Comparison of ENCODE assay signal across 26 cellular contexts in genomic region chr11:71914617-71915189, GRCh38. TPM values are rescaled to one million over a fixed set of nuclear protein-coding genes. Genes with fewer than 3 reads are reported as not detected.
"Had no signal": no experiment of that assay in that cellular context is flagged by ENCODE, and none has a peak within 500 bp of the region (broad histone marks: within the 10 kb centered on the region; RNA-seq: fewer than 3 reads in every experiment).

No MANE protein-coding gene starts in this region.

- H3K4me1 Mint-ChIP-seq: activated naive CD4-positive, alpha-beta T cell treated with anti-CD3 and anti-CD28 coated beads, Interleukin-2, amount 10 ng/mL, durations not matched to agents 7 days and 5 days; T-cell had no signal

- H3K9me3 ChIP-seq: adrenal gland, breast epithelium, gastrocnemius medialis, spleen, transverse colon, vagina had no signal

- H3K27ac Mint-ChIP-seq: activated naive CD4-positive, alpha-beta T cell treated with anti-CD3 and anti-CD28 coated beads, Interleukin-2, amount 10 ng/mL, durations not matched to agents 7 days and 5 days; natural killer cell treated with Interleukin-12 subunit alpha and Interleukin-12 subunit beta and Interleukin-15 and Interleukin-18, amount 100 ng/mL, for 72 hours; stimulated activated naive B cell treated with anti-CD40 and anti-IgM and Interleukin-4, amounts not matched to agents 10 μg/mL and 1 μg/mL and 100 μg/mL, for 72 hours; T-cell had no signal

- H3K4me1 ChIP-seq: adrenal gland, breast epithelium, gastrocnemius medialis, spleen, transverse colon, vagina had no signal

- DNase-seq: activated CD4-positive, alpha-beta T cell treated with anti-CD3 and anti-CD28 coated beads, Interleukin-2, amount 50 U/mL, for 1 hour; activated CD4-positive, CD25-positive, alpha-beta regulatory T cell; activated naive CD4-positive, alpha-beta T cell treated with anti-CD3 and anti-CD28 coated beads, Interleukin-2, amount 10 ng/mL, durations not matched to agents 7 days and 5 days; adrenal gland; gastrocnemius medialis; head of caudate nucleus; kidney; nucleus accumbens; posterior cingulate gyrus; spleen; stimulated activated CD4-positive, alpha-beta T cell treated with anti-CD3 and anti-CD28 coated beads, Interleukin-4, amount 100 ng/mL, for 4 hours; stimulated activated naive B cell treated with anti-CD40 and anti-IgM and Interleukin-4, amounts not matched to agents 10 μg/mL and 1 μg/mL and 100 μg/mL, for 72 hours; substantia nigra; T-cell; T1000; transverse colon had no signal

- H3K27me3 Mint-ChIP-seq: activated naive CD4-positive, alpha-beta T cell treated with anti-CD3 and anti-CD28 coated beads, Interleukin-2, amount 10 ng/mL, durations not matched to agents 7 days and 5 days; natural killer cell treated with Interleukin-12 subunit alpha and Interleukin-12 subunit beta and Interleukin-15 and Interleukin-18, amount 100 ng/mL, for 72 hours; stimulated activated naive B cell treated with anti-CD40 and anti-IgM and Interleukin-4, amounts not matched to agents 10 μg/mL and 1 μg/mL and 100 μg/mL, for 72 hours; T-cell had no signal

- H3K9me3 Mint-ChIP-seq: activated naive CD4-positive, alpha-beta T cell treated with anti-CD3 and anti-CD28 coated beads, Interleukin-2, amount 10 ng/mL, durations not matched to agents 7 days and 5 days; natural killer cell treated with Interleukin-12 subunit alpha and Interleukin-12 subunit beta and Interleukin-15 and Interleukin-18, amount 100 ng/mL, for 72 hours; stimulated activated naive B cell treated with anti-CD40 and anti-IgM and Interleukin-4, amounts not matched to agents 10 μg/mL and 1 μg/mL and 100 μg/mL, for 72 hours; T-cell had no signal

- H3K36me3 ChIP-seq: breast epithelium had no signal

- H3K27me3 ChIP-seq: adrenal gland, breast epithelium, gastrocnemius medialis, spleen, transverse colon, vagina had no signal

- H3K4me3 Mint-ChIP-seq: activated naive CD4-positive, alpha-beta T cell treated with anti-CD3 and anti-CD28 coated beads, Interleukin-2, amount 10 ng/mL, durations not matched to agents 7 days and 5 days; natural killer cell treated with Interleukin-12 subunit alpha and Interleukin-12 subunit beta and Interleukin-15 and Interleukin-18, amount 100 ng/mL, for 72 hours; stimulated activated naive B cell treated with anti-CD40 and anti-IgM and Interleukin-4, amounts not matched to agents 10 μg/mL and 1 μg/mL and 100 μg/mL, for 72 hours; T-cell had no signal

- H3K27ac ChIP-seq: adrenal gland, breast epithelium, coronary artery, gastrocnemius medialis, spleen, transverse colon, vagina had no signal

- H3K4me3 ChIP-seq: adrenal gland, breast epithelium, coronary artery, gastrocnemius medialis, lung, SK-N-MC, spleen, transverse colon, vagina had no signal

RNA-seq across cellular contexts. Expression of gene DEFB131B, which starts 36.5 kb away (rescaled TPM):
- total RNA-seq: adrenal gland; astrocyte; breast epithelium; gastrocnemius medialis; kidney; left lobe of liver; lung; natural killer cell treated with Interleukin-12 subunit alpha and Interleukin-12 subunit beta and Interleukin-15 and Interleukin-18, amount 100 ng/mL, for 72 hours; renal cortical epithelial cell; spleen; T-cell; transverse colon; vagina had no signal
- polyA plus RNA-seq: adrenal gland, esophagus, lung, spleen had no signal
